8 cellular contexts compared by ENCODE assay signal in genomic region chr5:176415240-176416122, GRCh38. TPM values are rescaled to one million over a fixed set of nuclear protein-coding genes. Genes with fewer than 3 reads are reported as not detected.
DNase-seq lines count a peak whose midpoint lies in the region; ATAC-seq, FAIRE-seq and TF ChIP-seq lines count a peak whose summit lies in the region.

No MANE protein-coding gene starts in this region.

- H3K4me2 ChIP-seq in OCI-LY1 (ENCODE audit: low read length) (peak overlapping the region; percentile 80), HepG2 (ENCODE audit: low read depth, low read length) (peak overlapping the region; percentile 96)

- H3K27ac ChIP-seq in OCI-LY1 (ENCODE audit: low read depth, low read length, poor library complexity, severe bottlenecking) = no peak overlapping the region
- H3K27ac ChIP-seq in colonic mucosa = peak overlapping the region; percentile 91
- H3K27ac ChIP-seq in HepG2 (ENCODE audit: extremely low read length, insufficient read depth, low read length) = peak overlapping the region; percentile 30
- peak overlapping the region; percentile 94 to 95 for H3K27ac ChIP-seq in thoracic aorta

- H3K9me2 ChIP-seq in OCI-LY1 (ENCODE audit: low read depth, low read length) = no peaks in the 10 kb centered on the region

- peaks cover 32% of the 10 kb centered on the region for H3K4me1 Mint-ChIP-seq in activated CD4-positive, alpha-beta T cell treated with anti-CD3 and anti-CD28 coated beads, Interleukin-2, amount 10 ng/mL, durations not matched to agents 24 days and 14 days

- peak overlapping the region; percentile 78 for H3K27ac Mint-ChIP-seq in activated CD4-positive, alpha-beta T cell treated with anti-CD3 and anti-CD28 coated beads, Interleukin-2, amount 10 ng/mL, durations not matched to agents 24 days and 14 days

- TF ChIP-seq CTCF in OCI-LY1 (IDR thresholded peaks at IDR 0.05; ENCODE audit: low read length) = no peak
- TF ChIP-seq CTCF in colonic mucosa (IDR thresholded peaks at IDR 0.05) = no peak
- TF ChIP-seq CTCF in HepG2 (CRISPR knock-in tag; IDR thresholded peaks at IDR 0.05) = no peak
- TF ChIP-seq CTCF in thoracic aorta (IDR thresholded peaks at IDR 0.05) = no peak

- FAIRE-seq in HepG2 (lab: Jason Lieb, UNC) = no peak

- no peak overlapping the region for H2AFZ ChIP-seq in OCI-LY1 (ENCODE audit: low read length)
- H2AFZ ChIP-seq in HepG2 (ENCODE audit: low read length) = no peak overlapping the region

- no peaks in the 10 kb centered on the region; the same call in 1 of the 2 replicates for H3K27me3 ChIP-seq in OCI-LY1 (ENCODE audit: insufficient read depth, low read length)
- H3K27me3 ChIP-seq in colonic mucosa = no peaks in the 10 kb centered on the region
- H3K27me3 ChIP-seq in HepG2 (ENCODE audit: control insufficient read depth in 1 of 2, insufficient read depth in 2 of 2, low read length in 2 of 2) = no peaks in the 10 kb centered on the region
- H3K27me3 ChIP-seq in thoracic aorta (replicated peaks; ENCODE audit: insufficient read depth) = no peaks in the 10 kb centered on the region

- ATAC-seq in HepG2 = peak; percentile 12
- ATAC-seq in thoracic aorta (ENCODE audit: insufficient number of reproducible peaks, low FRiP score, low read depth) = peak; percentile 45

- TF ChIP-seq EP300 in HepG2 (IDR thresholded peaks at IDR 0.05; ENCODE audit: low read depth in 2 of 2, low read length in 2 of 2) (no peak), HepG2 (CRISPR knock-in tag; IDR thresholded peaks at IDR 0.05; ENCODE audit: borderline replicate concordance) (no peak)

- no peaks in the 10 kb centered on the region for H3F3A ChIP-seq in OCI-LY1 (ENCODE audit: insufficient read depth, low read length)

- H3K4me1 ChIP-seq in OCI-LY1 (ENCODE audit: insufficient read depth, low read length, severe bottlenecking) (peaks cover 21% of the 10 kb centered on the region), colonic mucosa (no peaks in the 10 kb centered on the region), HepG2 (ENCODE audit: insufficient read depth, low read length) (peaks cover 32% of the 10 kb centered on the region), thoracic aorta (ENCODE audit: control insufficient read depth in 1 of 2, low read depth in 2 of 2) (peaks cover 28 to 49% of the 10 kb centered on the region in 2 donors)

- H3K36me3 Mint-ChIP-seq in activated CD4-positive, alpha-beta T cell treated with anti-CD3 and anti-CD28 coated beads, Interleukin-2, amount 10 ng/mL, durations not matched to agents 24 days and 14 days (ENCODE audit: low read depth) = peaks cover 3% of the 10 kb centered on the region

- H3K9ac ChIP-seq in OCI-LY1 (ENCODE audit: low read length) = peak overlapping the region; percentile 93
- peak overlapping the region; percentile 93 to 99 for H3K9ac ChIP-seq in colonic mucosa (ENCODE audit: low read depth in 2 of 2, low read length in 2 of 2)
- peak overlapping the region; percentile 81 for H3K9ac ChIP-seq in HepG2 (ENCODE audit: insufficient read depth, low read depth, low read length)

- no peak for TF ChIP-seq POLR2A in HepG2 (IDR thresholded peaks at IDR 0.05; ENCODE audit: insufficient read depth in 1 of 2, low read depth in 2 of 2, low read length in 2 of 2)

- DNase-seq in activated CD4-positive, alpha-beta T cell treated with anti-CD3 and anti-CD28 coated beads, Interleukin-2, amount 10 ng/mL, durations not matched to agents 24 days and 14 days = no peak
- no peak for DNase-seq in activated CD4-positive, alpha-beta T cell treated with anti-CD3 and anti-CD28 coated beads for 4 hours
- no peak for DNase-seq in colonic mucosa
- DNase-seq in HepG2 (ENCODE audit: low spot score) = no peak
- DNase-seq in thoracic aorta (ENCODE audit: low spot score) = no peak
- no peak for DNase-seq in stimulated activated CD8-positive, alpha-beta memory T cell treated with anti-CD3 and anti-CD28 coated beads, Interleukin-4, amount 100 ng/mL, for 48 hours
- no peak for DNase-seq in NCI-H1694 (lab: John Stamatoyannopoulos, UW)

- H3K79me2 ChIP-seq in OCI-LY1 (ENCODE audit: insufficient read depth, low read length) (0 out of 2 replicates have a peak, but pooled peaks cover 5% of the 10 kb centered on the region), HepG2 (ENCODE audit: insufficient read depth, low read length) (no peaks in the 10 kb centered on the region)

- BruUV-seq in HepG2 (replicated peaks; lab: Mats Ljungman, UMichigan) = no TSS peak

- no peak for TF ChIP-seq RAD21 in HepG2 (CRISPR knock-in tag; IDR thresholded peaks at IDR 0.05)

- H3K9me3 ChIP-seq in OCI-LY1 (ENCODE audit: low read length) = no peaks in the 10 kb centered on the region
- no peaks in the 10 kb centered on the region for H3K9me3 ChIP-seq in colonic mucosa
- H3K9me3 ChIP-seq in HepG2 (ENCODE audit: low read length) = no peaks in the 10 kb centered on the region
- H3K9me3 ChIP-seq in thoracic aorta = no peaks in the 10 kb centered on the region

- intact Hi-C loops in activated CD4-positive, alpha-beta T cell treated with anti-CD3 and anti-CD28 coated beads, Interleukin-2, amount 10 ng/mL, durations not matched to agents 24 days and 14 days (cut with micrococcal nuclease) = loop anchor here (1.0 to 5.0 kb wide), 5 partner anchors 26 to 202 kb away; partner anchors contain the start of genes FAF2 and RNF44
- intact Hi-C loops in colonic mucosa (cut with DNase I) (loop anchor here (10.0 kb wide), 1 partner anchor 119 kb away; the partner anchor contains the start of gene RNF44), HepG2 (cut with micrococcal nuclease; ENCODE audit: unreplicated experiment) (loop anchor here (1.0 to 10.0 kb wide), 3 partner anchors 33 to 133 kb away; partner anchors contain the start of genes CDHR2 and FAF2)

- H3K36me3 ChIP-seq in OCI-LY1 (ENCODE audit: insufficient read depth, low read length) (no peaks in the 10 kb centered on the region), colonic mucosa (no peaks in the 10 kb centered on the region), HepG2 (replicated peaks in 1 of 2; ENCODE audit: control insufficient read depth in 1 of 2, insufficient read depth in 2 of 2, low read length in 2 of 2) (no peaks in the 10 kb centered on the region), thoracic aorta (no peaks in the 10 kb centered on the region)

- peaks cover 4% of the 10 kb centered on the region for H3K27me3 Mint-ChIP-seq in activated CD4-positive, alpha-beta T cell treated with anti-CD3 and anti-CD28 coated beads, Interleukin-2, amount 10 ng/mL, durations not matched to agents 24 days and 14 days

- peak overlapping the region; percentile 86 for H3K4me3 Mint-ChIP-seq in activated CD4-positive, alpha-beta T cell treated with anti-CD3 and anti-CD28 coated beads, Interleukin-2, amount 10 ng/mL, durations not matched to agents 24 days and 14 days

- no peaks in the 10 kb centered on the region for H4K20me1 ChIP-seq in OCI-LY1 (ENCODE audit: insufficient read depth, low read length)
- no peaks in the 10 kb centered on the region for H4K20me1 ChIP-seq in HepG2 (ENCODE audit: insufficient read depth, low read length)

- no peaks in the 10 kb centered on the region for H3K9me3 Mint-ChIP-seq in activated CD4-positive, alpha-beta T cell treated with anti-CD3 and anti-CD28 coated beads, Interleukin-2, amount 10 ng/mL, durations not matched to agents 24 days and 14 days

- in situ Hi-C loops in HepG2 (cut with HindIII; ENCODE audit: extremely low pct_ligation_motif_present, low pct_unique_long_range_greater_than_20kb) = loop anchor here (5.0 to 10.0 kb wide), 2 partner anchors 69 to 122 kb away; partner anchors contain the start of gene RNF44

- H3K4me3 ChIP-seq in OCI-LY1 (ENCODE audit: low read depth, low read length, poor library complexity, severe bottlenecking) (peak overlapping the region; percentile 90), colonic mucosa (peak overlapping the region; percentile 97), HepG2 (replicated peaks in 1 of 3; ENCODE audit: insufficient read depth in 1 of 3, low read depth in 2 of 3, low read length in 3 of 3) (peak overlapping the region; percentile 75 to 85 (median 83)), thoracic aorta (peak overlapping the region; percentile 98)

- CTCF ChIA-PET in HepG2 (lab: Yijun Ruan, JAX; ENCODE audit: low intra/inter-chr PET ratio, low total read pairs) = interaction anchor here (1.2 to 2.6 kb wide), 3 partner anchors 14 to 163 kb away, joined by 5 to 17 read pairs (median 6); partner anchors contain the start of gene FAF2

- POLR2A ChIA-PET in HepG2 (lab: Yijun Ruan, JAX) = interaction anchor here (0.7 kb wide), 1 partner anchor 10 kb away, joined by 3 read pairs; no protein-coding TSS in a partner anchor

- WGBS in HepG2 (ENCODE audit: low lambda C conversion rate) = 81% methylated on average over 12 of the region's 20 CpGs

RNA-seq across cellular contexts. Expression of gene CLTB, which starts 0.9 kb away (rescaled TPM):
- total RNA-seq in activated CD4-positive, alpha-beta T cell treated with anti-CD3 and anti-CD28 coated beads, Interleukin-2, amount 10 ng/mL, durations not matched to agents 24 days and 14 days = 71.5 and 76.2 TPM in 2 replicates
- total RNA-seq in colonic mucosa (100 to 1,000 TPM; 181 to 263 TPM), HepG2 (2016; rRNA removed; fragmentation: Illumina TruSeq; extraction: Trizol) (30.7 and 33.8 TPM in 2 replicates), thoracic aorta (100 to 1,000 TPM; 155 to 192 TPM)
- total RNA-seq in HepG2 (2016; cell fraction: cytosol; rRNA removed; fragmentation: Illumina TruSeq; extraction: Trizol; ENCODE audit: low read depth) = 29.6 and 37.0 TPM in 2 replicates
- total RNA-seq in HepG2 (2016; cell fraction: insoluble cytoplasmic fraction; rRNA removed; fragmentation: Illumina TruSeq; extraction: Trizol) = 31.5 and 34.4 TPM in 2 replicates
- total RNA-seq in HepG2 (2016; cell fraction: membrane; rRNA removed; fragmentation: Illumina TruSeq; extraction: Trizol) = 33.2 and 41.2 TPM in 2 replicates
- 15.1 and 15.7 TPM in 2 replicates for total RNA-seq in HepG2 (2016; cell fraction: nucleus; rRNA removed; fragmentation: Illumina TruSeq; extraction: Trizol)
- polyA plus RNA-seq in HepG2 (2011; rRNA removed) = 23.3 and 24.8 TPM in 2 replicates
- 27.1 and 35.6 TPM in 2 replicates for polyA plus RNA-seq in HepG2 (2011; cell fraction: cytosol; rRNA removed)
- 29.2 and 30.5 TPM in 2 replicates for polyA plus RNA-seq in HepG2 (2011; cell fraction: nucleus; rRNA removed)
- polyA plus RNA-seq in HepG2 (2012) = 14.8 and 24.0 TPM in 2 replicates
- 31.8 and 36.4 TPM in 2 replicates for polyA plus RNA-seq in HepG2 (2016; cell fraction: cytosol; fragmentation: Illumina TruSeq; extraction: Trizol; ENCODE audit: low read depth)
- 30.6 and 31.4 TPM in 2 replicates for polyA plus RNA-seq in HepG2 (2016; cell fraction: insoluble cytoplasmic fraction; fragmentation: Illumina TruSeq; extraction: Trizol; ENCODE audit: low read depth)
- polyA plus RNA-seq in HepG2 (2016; cell fraction: membrane; fragmentation: Illumina TruSeq; extraction: Trizol; ENCODE audit: low read depth) = 32.7 and 36.2 TPM in 2 replicates
- 28.4 and 29.1 TPM in 2 replicates for polyA plus RNA-seq in HepG2 (2016; cell fraction: nucleus; fragmentation: Illumina TruSeq; extraction: Trizol; ENCODE audit: insufficient read depth, low read depth)
- polyA minus RNA-seq in HepG2 (2011; rRNA and poly(A)+ RNA removed; ENCODE audit: low replicate concordance) = 13.8 and 44.3 TPM in 2 replicates
- 9.0 and 12.0 TPM in 2 replicates for polyA minus RNA-seq in HepG2 (2011; cell fraction: cytosol; rRNA and poly(A)+ RNA removed)
- 7.7 and 8.2 TPM in 2 replicates for polyA minus RNA-seq in HepG2 (2011; cell fraction: nucleus; rRNA and poly(A)+ RNA removed)

RNA-seq across cellular contexts. Expression of gene HIGD2A, which starts 26.9 kb away (rescaled TPM):
- total RNA-seq in activated CD4-positive, alpha-beta T cell treated with anti-CD3 and anti-CD28 coated beads, Interleukin-2, amount 10 ng/mL, durations not matched to agents 24 days and 14 days = 96.4 and 104 TPM in 2 replicates
- 100 to 1,000 TPM; 173 to 227 TPM for total RNA-seq in colonic mucosa
- 89.2 and 95.7 TPM in 2 replicates for total RNA-seq in HepG2 (2016; rRNA removed; fragmentation: Illumina TruSeq; extraction: Trizol)
- total RNA-seq in HepG2 (2016; cell fraction: cytosol; rRNA removed; fragmentation: Illumina TruSeq; extraction: Trizol; ENCODE audit: low read depth) = 64.5 and 65.6 TPM in 2 replicates
- total RNA-seq in HepG2 (2016; cell fraction: insoluble cytoplasmic fraction; rRNA removed; fragmentation: Illumina TruSeq; extraction: Trizol) = 87.9 and 107 TPM in 2 replicates
- total RNA-seq in HepG2 (2016; cell fraction: membrane; rRNA removed; fragmentation: Illumina TruSeq; extraction: Trizol) = 112 and 135 TPM in 2 replicates
- total RNA-seq in HepG2 (2016; cell fraction: nucleus; rRNA removed; fragmentation: Illumina TruSeq; extraction: Trizol) = 38.9 and 40.5 TPM in 2 replicates
- polyA plus RNA-seq in HepG2 (2011; rRNA removed) = 146 TPM in 2 replicates
- polyA plus RNA-seq in HepG2 (2011; cell fraction: cytosol; rRNA removed) = 171 and 302 TPM in 2 replicates
- 77.0 and 77.1 TPM in 2 replicates for polyA plus RNA-seq in HepG2 (2011; cell fraction: nucleus; rRNA removed)
- 133 and 141 TPM in 2 replicates for polyA plus RNA-seq in HepG2 (2012)
- polyA plus RNA-seq in HepG2 (2016; cell fraction: cytosol; fragmentation: Illumina TruSeq; extraction: Trizol; ENCODE audit: low read depth) = 151 and 159 TPM in 2 replicates
- 220 and 222 TPM in 2 replicates for polyA plus RNA-seq in HepG2 (2016; cell fraction: insoluble cytoplasmic fraction; fragmentation: Illumina TruSeq; extraction: Trizol; ENCODE audit: low read depth)
- polyA plus RNA-seq in HepG2 (2016; cell fraction: membrane; fragmentation: Illumina TruSeq; extraction: Trizol; ENCODE audit: low read depth) = 239 and 256 TPM in 2 replicates
- polyA plus RNA-seq in HepG2 (2016; cell fraction: nucleus; fragmentation: Illumina TruSeq; extraction: Trizol; ENCODE audit: insufficient read depth, low read depth) = 118 and 123 TPM in 2 replicates
- polyA minus RNA-seq in HepG2 (2011; rRNA and poly(A)+ RNA removed; ENCODE audit: low replicate concordance) = 148 and 164 TPM in 2 replicates
- 70.4 and 91.9 TPM in 2 replicates for polyA minus RNA-seq in HepG2 (2011; cell fraction: cytosol; rRNA and poly(A)+ RNA removed)
- 33.3 and 40.7 TPM in 2 replicates for polyA minus RNA-seq in HepG2 (2011; cell fraction: nucleus; rRNA and poly(A)+ RNA removed)
- 10 to 100 TPM; 45.2 to 57.5 TPM for total RNA-seq in thoracic aorta

RNA-seq across cellular contexts. Expression of gene NOP16, which starts 27.1 kb away (rescaled TPM):
- 109 and 114 TPM in 2 replicates for total RNA-seq in activated CD4-positive, alpha-beta T cell treated with anti-CD3 and anti-CD28 coated beads, Interleukin-2, amount 10 ng/mL, durations not matched to agents 24 days and 14 days
- 10 to 100 TPM; 17.1 to 45.7 TPM for total RNA-seq in colonic mucosa
- total RNA-seq in HepG2 (2016; rRNA removed; fragmentation: Illumina TruSeq; extraction: Trizol) = 48.4 and 58.4 TPM in 2 replicates
- total RNA-seq in HepG2 (2016; cell fraction: cytosol; rRNA removed; fragmentation: Illumina TruSeq; extraction: Trizol; ENCODE audit: low read depth) = 19.8 and 25.4 TPM in 2 replicates
- 51.5 and 62.4 TPM in 2 replicates for total RNA-seq in HepG2 (2016; cell fraction: insoluble cytoplasmic fraction; rRNA removed; fragmentation: Illumina TruSeq; extraction: Trizol)
- 31.1 and 36.0 TPM in 2 replicates for total RNA-seq in HepG2 (2016; cell fraction: membrane; rRNA removed; fragmentation: Illumina TruSeq; extraction: Trizol)
- 38.3 and 50.4 TPM in 2 replicates for total RNA-seq in HepG2 (2016; cell fraction: nucleus; rRNA removed; fragmentation: Illumina TruSeq; extraction: Trizol)
- polyA plus RNA-seq in HepG2 (2011; rRNA removed) = 43.3 and 45.9 TPM in 2 replicates
- polyA plus RNA-seq in HepG2 (2011; cell fraction: cytosol; rRNA removed) = 43.5 and 48.0 TPM in 2 replicates
- polyA plus RNA-seq in HepG2 (2011; cell fraction: nucleus; rRNA removed) = 49.8 and 55.0 TPM in 2 replicates
- 36.0 and 45.5 TPM in 2 replicates for polyA plus RNA-seq in HepG2 (2012)
- 20.0 and 21.6 TPM in 2 replicates for polyA plus RNA-seq in HepG2 (2016; cell fraction: cytosol; fragmentation: Illumina TruSeq; extraction: Trizol; ENCODE audit: low read depth)
- polyA plus RNA-seq in HepG2 (2016; cell fraction: insoluble cytoplasmic fraction; fragmentation: Illumina TruSeq; extraction: Trizol; ENCODE audit: low read depth) = 99.0 and 104 TPM in 2 replicates
- polyA plus RNA-seq in HepG2 (2016; cell fraction: membrane; fragmentation: Illumina TruSeq; extraction: Trizol; ENCODE audit: low read depth) = 29.9 and 32.3 TPM in 2 replicates
- 76.6 and 84.9 TPM in 2 replicates for polyA plus RNA-seq in HepG2 (2016; cell fraction: nucleus; fragmentation: Illumina TruSeq; extraction: Trizol; ENCODE audit: insufficient read depth, low read depth)
- 16.4 and 48.3 TPM in 2 replicates for polyA minus RNA-seq in HepG2 (2011; rRNA and poly(A)+ RNA removed; ENCODE audit: low replicate concordance)
- polyA minus RNA-seq in HepG2 (2011; cell fraction: cytosol; rRNA and poly(A)+ RNA removed) = 10.2 and 15.5 TPM in 2 replicates
- 37.8 and 42.2 TPM in 2 replicates for polyA minus RNA-seq in HepG2 (2011; cell fraction: nucleus; rRNA and poly(A)+ RNA removed)
- total RNA-seq in thoracic aorta = 10 to 100 TPM in 1 of 2 donors, 1 to 10 TPM in 1; 6.3 to 12.6 TPM

RNA-seq across cellular contexts. Expression of gene FAF2, which starts 32.7 kb away (rescaled TPM):
- total RNA-seq in activated CD4-positive, alpha-beta T cell treated with anti-CD3 and anti-CD28 coated beads, Interleukin-2, amount 10 ng/mL, durations not matched to agents 24 days and 14 days = 42.8 and 43.9 TPM in 2 replicates
- total RNA-seq in colonic mucosa (10 to 100 TPM; 36.0 to 37.0 TPM), HepG2 (2016; rRNA removed; fragmentation: Illumina TruSeq; extraction: Trizol) (21.5 and 34.3 TPM in 2 replicates), thoracic aorta (10 to 100 TPM; 23.0 to 31.2 TPM)
- 5.1 and 5.2 TPM in 2 replicates for total RNA-seq in HepG2 (2016; cell fraction: cytosol; rRNA removed; fragmentation: Illumina TruSeq; extraction: Trizol; ENCODE audit: low read depth)
- total RNA-seq in HepG2 (2016; cell fraction: insoluble cytoplasmic fraction; rRNA removed; fragmentation: Illumina TruSeq; extraction: Trizol) = 19.8 and 32.7 TPM in 2 replicates
- total RNA-seq in HepG2 (2016; cell fraction: membrane; rRNA removed; fragmentation: Illumina TruSeq; extraction: Trizol) = 11.2 and 15.4 TPM in 2 replicates
- total RNA-seq in HepG2 (2016; cell fraction: nucleus; rRNA removed; fragmentation: Illumina TruSeq; extraction: Trizol) = 39.6 and 43.8 TPM in 2 replicates
- 24.6 and 27.8 TPM in 2 replicates for polyA plus RNA-seq in HepG2 (2011; rRNA removed)
- 16.5 and 25.1 TPM in 2 replicates for polyA plus RNA-seq in HepG2 (2011; cell fraction: cytosol; rRNA removed)
- 19.3 and 19.4 TPM in 2 replicates for polyA plus RNA-seq in HepG2 (2011; cell fraction: nucleus; rRNA removed)
- 21.3 and 21.7 TPM in 2 replicates for polyA plus RNA-seq in HepG2 (2012)
- 1.8 and 2.0 TPM in 2 replicates for polyA plus RNA-seq in HepG2 (2016; cell fraction: cytosol; fragmentation: Illumina TruSeq; extraction: Trizol; ENCODE audit: low read depth)
- polyA plus RNA-seq in HepG2 (2016; cell fraction: insoluble cytoplasmic fraction; fragmentation: Illumina TruSeq; extraction: Trizol; ENCODE audit: low read depth) = 15.5 and 15.8 TPM in 2 replicates
- polyA plus RNA-seq in HepG2 (2016; cell fraction: membrane; fragmentation: Illumina TruSeq; extraction: Trizol; ENCODE audit: low read depth) = 5.3 and 5.5 TPM in 2 replicates
- 54.2 and 59.0 TPM in 2 replicates for polyA plus RNA-seq in HepG2 (2016; cell fraction: nucleus; fragmentation: Illumina TruSeq; extraction: Trizol; ENCODE audit: insufficient read depth, low read depth)
- 38.0 and 49.2 TPM in 2 replicates for polyA minus RNA-seq in HepG2 (2011; rRNA and poly(A)+ RNA removed; ENCODE audit: low replicate concordance)
- polyA minus RNA-seq in HepG2 (2011; cell fraction: cytosol; rRNA and poly(A)+ RNA removed) = 20.9 and 25.3 TPM in 2 replicates
- polyA minus RNA-seq in HepG2 (2011; cell fraction: nucleus; rRNA and poly(A)+ RNA removed) = 29.5 and 36.7 TPM in 2 replicates

RNA-seq across cellular contexts. Expression of gene ARL10, which starts 50.2 kb away (rescaled TPM):
- 18.1 and 22.2 TPM in 2 replicates for total RNA-seq in activated CD4-positive, alpha-beta T cell treated with anti-CD3 and anti-CD28 coated beads, Interleukin-2, amount 10 ng/mL, durations not matched to agents 24 days and 14 days
- total RNA-seq in colonic mucosa = 1 to 10 TPM; 1.3 to 2.8 TPM
- total RNA-seq in HepG2 (2016; rRNA removed; fragmentation: Illumina TruSeq; extraction: Trizol) = 0.01 and 0.18 TPM in 2 replicates
- 1.1 TPM in 1 of 2 replicates, not detected in the other for total RNA-seq in HepG2 (2016; cell fraction: cytosol; rRNA removed; fragmentation: Illumina TruSeq; extraction: Trizol; ENCODE audit: low read depth)
- total RNA-seq in HepG2 (2016; cell fraction: insoluble cytoplasmic fraction; rRNA removed; fragmentation: Illumina TruSeq; extraction: Trizol) = 0.45 TPM in 1 of 2 replicates, not detected in the other
- 0.93 and 0.96 TPM in 2 replicates for total RNA-seq in HepG2 (2016; cell fraction: membrane; rRNA removed; fragmentation: Illumina TruSeq; extraction: Trizol)
- 0.53 TPM in 1 of 2 replicates, not detected in the other for total RNA-seq in HepG2 (2016; cell fraction: nucleus; rRNA removed; fragmentation: Illumina TruSeq; extraction: Trizol)
- 0.22 and 0.50 TPM in 2 replicates for polyA plus RNA-seq in HepG2 (2011; rRNA removed)
- polyA plus RNA-seq in HepG2 (2011; cell fraction: cytosol; rRNA removed) = under 0.01 and 0.01 TPM in 2 replicates
- 0.02 and 0.03 TPM in 2 replicates for polyA plus RNA-seq in HepG2 (2011; cell fraction: nucleus; rRNA removed)
- polyA plus RNA-seq in HepG2 (2012) = 0.05 and 0.07 TPM in 2 replicates
- polyA plus RNA-seq in HepG2 (2016; cell fraction: cytosol; fragmentation: Illumina TruSeq; extraction: Trizol; ENCODE audit: low read depth) = 0.51 and 1.6 TPM in 2 replicates
- not detected in 2 replicates for polyA plus RNA-seq in HepG2 (2016; cell fraction: insoluble cytoplasmic fraction; fragmentation: Illumina TruSeq; extraction: Trizol; ENCODE audit: low read depth)
- 1.5 TPM in 1 of 2 replicates, not detected in the other for polyA plus RNA-seq in HepG2 (2016; cell fraction: membrane; fragmentation: Illumina TruSeq; extraction: Trizol; ENCODE audit: low read depth)
- 0.05 TPM in 1 of 2 replicates, not detected in the other for polyA plus RNA-seq in HepG2 (2016; cell fraction: nucleus; fragmentation: Illumina TruSeq; extraction: Trizol; ENCODE audit: insufficient read depth, low read depth)
- 0.02 and 0.22 TPM in 2 replicates for polyA minus RNA-seq in HepG2 (2011; rRNA and poly(A)+ RNA removed; ENCODE audit: low replicate concordance)
- polyA minus RNA-seq in HepG2 (2011; cell fraction: cytosol; rRNA and poly(A)+ RNA removed) = 0.79 TPM in 1 of 2 replicates, not detected in the other
- polyA minus RNA-seq in HepG2 (2011; cell fraction: nucleus; rRNA and poly(A)+ RNA removed) = under 0.01 TPM in 2 replicates
- total RNA-seq in thoracic aorta = 10 to 100 TPM; 10.4 to 14.8 TPM
